In the genomic region with DNA sequence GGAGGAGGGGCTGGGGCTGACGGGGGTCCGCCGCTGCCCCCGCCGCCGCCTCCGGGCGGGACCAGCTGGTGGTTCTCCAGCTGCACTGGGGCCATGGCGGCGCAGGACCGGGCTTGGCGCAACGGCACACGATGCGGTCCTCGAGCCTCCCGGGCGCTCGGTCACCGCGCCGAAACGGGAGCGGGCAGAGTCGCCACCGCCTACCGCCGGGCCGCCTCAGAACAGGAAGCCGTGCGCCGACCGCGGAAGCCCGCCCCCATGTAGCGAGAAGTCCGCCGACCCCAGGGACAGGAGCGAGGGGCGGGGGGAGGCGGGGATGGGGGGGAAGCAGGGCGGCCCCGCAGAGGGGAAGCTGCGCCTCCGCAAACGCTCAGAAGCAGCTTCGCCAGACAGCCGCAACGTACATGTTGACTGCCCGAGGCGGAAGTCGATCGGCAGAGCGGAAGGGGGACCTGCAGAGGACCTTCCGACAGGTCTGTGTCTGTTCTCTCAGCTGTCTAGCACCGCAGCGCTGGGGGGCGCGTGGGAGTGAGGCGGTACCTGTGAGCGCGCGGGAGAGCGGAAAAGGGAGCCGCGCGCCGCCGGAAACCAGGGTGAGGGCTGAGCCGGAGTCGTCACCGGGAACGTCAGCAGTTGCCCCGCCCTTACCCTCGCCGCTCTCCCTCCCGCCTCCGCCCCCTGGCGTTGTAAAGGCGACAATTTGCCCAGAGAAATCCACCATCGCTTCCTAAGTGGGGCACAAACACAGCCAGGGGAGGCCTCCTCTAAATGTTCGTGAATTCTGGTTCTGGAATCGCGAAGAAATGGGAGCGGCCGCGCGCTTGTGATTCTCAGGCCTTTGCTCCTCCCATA, we compare ENCODE assay signal across 1 cellular context.
A peak's percentile ranks its signal among the peaks of the same experiment; 100 is the strongest.
TF ChIP-seq lines count a peak whose summit lies in the region.

A gene (minus strand): TSS at position 225 of the 852 bp plus-strand sequence. CDS start 130 bp downstream, at position 95.

TF ChIP-seq in K562, 482 proteins besides CTCF, POLR2A, EP300 and RAD21 (continued from another document and continues in another):
- TF ChIP-seq, protein P1, sequence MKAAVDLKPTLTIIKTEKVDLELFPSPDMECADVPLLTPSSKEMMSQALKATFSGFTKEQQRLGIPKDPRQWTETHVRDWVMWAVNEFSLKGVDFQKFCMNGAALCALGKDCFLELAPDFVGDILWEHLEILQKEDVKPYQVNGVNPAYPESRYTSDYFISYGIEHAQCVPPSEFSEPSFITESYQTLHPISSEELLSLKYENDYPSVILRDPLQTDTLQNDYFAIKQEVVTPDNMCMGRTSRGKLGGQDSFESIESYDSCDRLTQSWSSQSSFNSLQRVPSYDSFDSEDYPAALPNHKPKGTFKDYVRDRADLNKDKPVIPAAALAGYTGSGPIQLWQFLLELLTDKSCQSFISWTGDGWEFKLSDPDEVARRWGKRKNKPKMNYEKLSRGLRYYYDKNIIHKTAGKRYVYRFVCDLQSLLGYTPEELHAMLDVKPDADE (conservative IDR thresholded peaks at IDR 0.05; ENCODE audit: control insufficient read depth, low read depth, low read length): peak; percentile 52; the same call in 1 of the 2 replicates
- TF ChIP-seq EP400 (IDR thresholded peaks at IDR 0.05) (peak; percentile 76), ZNF561 (CRISPR knock-in tag; conservative IDR thresholded peaks at IDR 0.05) (no peak), ZFP1 (CRISPR knock-in tag; IDR thresholded peaks at IDR 0.05) (no peak), ZC3H11A (IDR thresholded peaks at IDR 0.05; ENCODE audit: low read depth, low read length) (no peak), ZNF431 (CRISPR knock-in tag; IDR thresholded peaks at IDR 0.05) (no peak), C11orf30 (IDR thresholded peaks at IDR 0.05; ENCODE audit: low read depth) (0 out of 2 replicates have a peak, but pooled peaks have one; percentile 21), CREBBP (IDR thresholded peaks at IDR 0.05; ENCODE audit: low read depth, low read length) (no peak), ZBTB7A (IDR thresholded peaks at IDR 0.05; ENCODE audit: borderline replicate concordance, control insufficient read depth, low read depth, low read length) (peak; percentile 68), ETV6 (IDR thresholded peaks at IDR 0.05; ENCODE audit: borderline replicate concordance in 1 of 2, low read depth in 2 of 2, low read length in 1 of 2) (peak in 1 of 2 experiments; percentile 79; a peak in 2 of 4 replicates), ETV6 (CRISPR knock-in tag; IDR thresholded peaks at IDR 0.05; ENCODE audit: borderline replicate concordance) (no peak), TBL1XR1 (IDR thresholded peaks at IDR 0.05; ENCODE audit: low read length in 2 of 2) (peak; percentile 44 to 60; a peak in 3 of 4 replicates), SMARCB1 (IDR thresholded peaks at IDR 0.05; ENCODE audit: insufficient read length, low read depth) (no peak), BCOR (IDR thresholded peaks at IDR 0.05) (peak; percentile 59; the same call in 1 of the 2 replicates), KLF16 (IDR thresholded peaks at IDR 0.05) (peak; percentile 62; the same call in 1 of the 2 replicates), KAT8 (IDR thresholded peaks at IDR 0.05; ENCODE audit: low read depth) (no peak), SP1 (CRISPR knock-in tag; IDR thresholded peaks at IDR 0.05) (peak; percentile 86), KLF1 (tag; IDR thresholded peaks at IDR 0.05) (no peak), POLR2B (IDR thresholded peaks at IDR 0.05; ENCODE audit: low read depth, partially characterized antibody) (peak; percentile 44), SREBF2 (CRISPR knock-in tag; IDR thresholded peaks at IDR 0.05) (no peak), RCOR1 (IDR thresholded peaks at IDR 0.05; ENCODE audit: borderline replicate concordance in 1 of 2, low read depth in 2 of 2, low read length in 2 of 2) (no peak), CBFA2T3 (IDR thresholded peaks at IDR 0.05) (peak; percentile 17; the same call in 1 of the 2 replicates), ZNF253 (CRISPR knock-in tag; conservative IDR thresholded peaks at IDR 0.05) (no peak), ESRRB (CRISPR knock-in tag; IDR thresholded peaks at IDR 0.05; ENCODE audit: borderline replicate concordance) (no peak), YY1 (IDR thresholded peaks at IDR 0.05; ENCODE audit: borderline replicate concordance in 1 of 3, control insufficient read depth in 1 of 3, extremely low read depth in 1 of 3, insufficient read depth in 3 of 3, insufficient read length in 1 of 3, insufficient replicate concordance in 2 of 3, low read depth in 1 of 3, low read length in 2 of 3) (peak in 2 of 3 experiments; percentile 48 to 63), TSC22D4 (tag; IDR thresholded peaks at IDR 0.05) (no peak), SPI1 (IDR thresholded peaks at IDR 0.05; ENCODE audit: borderline replicate concordance, low read depth, low read length) (0 out of 2 replicates have a peak, but pooled peaks have one; percentile 11), FIP1L1 (IDR thresholded peaks at IDR 0.05; ENCODE audit: low read depth, low read length, poor library complexity, severe bottlenecking) (peak; percentile 13), SRSF9 (IDR thresholded peaks at IDR 0.05; ENCODE audit: borderline replicate concordance, low read depth, low read length) (no peak), ZNF717 (CRISPR knock-in tag; IDR thresholded peaks at IDR 0.05) (no peak), ZNF778 (CRISPR knock-in tag; IDR thresholded peaks at IDR 0.05) (no peak), FUS (optimal IDR thresholded peaks at IDR 0.05; ENCODE audit: low read depth, low read length) (no peak), HLTF (IDR thresholded peaks at IDR 0.05) (no peak), PHB2 (IDR thresholded peaks at IDR 0.05; ENCODE audit: low read depth) (no peak)
- TF ChIP-seq, protein P2, sequence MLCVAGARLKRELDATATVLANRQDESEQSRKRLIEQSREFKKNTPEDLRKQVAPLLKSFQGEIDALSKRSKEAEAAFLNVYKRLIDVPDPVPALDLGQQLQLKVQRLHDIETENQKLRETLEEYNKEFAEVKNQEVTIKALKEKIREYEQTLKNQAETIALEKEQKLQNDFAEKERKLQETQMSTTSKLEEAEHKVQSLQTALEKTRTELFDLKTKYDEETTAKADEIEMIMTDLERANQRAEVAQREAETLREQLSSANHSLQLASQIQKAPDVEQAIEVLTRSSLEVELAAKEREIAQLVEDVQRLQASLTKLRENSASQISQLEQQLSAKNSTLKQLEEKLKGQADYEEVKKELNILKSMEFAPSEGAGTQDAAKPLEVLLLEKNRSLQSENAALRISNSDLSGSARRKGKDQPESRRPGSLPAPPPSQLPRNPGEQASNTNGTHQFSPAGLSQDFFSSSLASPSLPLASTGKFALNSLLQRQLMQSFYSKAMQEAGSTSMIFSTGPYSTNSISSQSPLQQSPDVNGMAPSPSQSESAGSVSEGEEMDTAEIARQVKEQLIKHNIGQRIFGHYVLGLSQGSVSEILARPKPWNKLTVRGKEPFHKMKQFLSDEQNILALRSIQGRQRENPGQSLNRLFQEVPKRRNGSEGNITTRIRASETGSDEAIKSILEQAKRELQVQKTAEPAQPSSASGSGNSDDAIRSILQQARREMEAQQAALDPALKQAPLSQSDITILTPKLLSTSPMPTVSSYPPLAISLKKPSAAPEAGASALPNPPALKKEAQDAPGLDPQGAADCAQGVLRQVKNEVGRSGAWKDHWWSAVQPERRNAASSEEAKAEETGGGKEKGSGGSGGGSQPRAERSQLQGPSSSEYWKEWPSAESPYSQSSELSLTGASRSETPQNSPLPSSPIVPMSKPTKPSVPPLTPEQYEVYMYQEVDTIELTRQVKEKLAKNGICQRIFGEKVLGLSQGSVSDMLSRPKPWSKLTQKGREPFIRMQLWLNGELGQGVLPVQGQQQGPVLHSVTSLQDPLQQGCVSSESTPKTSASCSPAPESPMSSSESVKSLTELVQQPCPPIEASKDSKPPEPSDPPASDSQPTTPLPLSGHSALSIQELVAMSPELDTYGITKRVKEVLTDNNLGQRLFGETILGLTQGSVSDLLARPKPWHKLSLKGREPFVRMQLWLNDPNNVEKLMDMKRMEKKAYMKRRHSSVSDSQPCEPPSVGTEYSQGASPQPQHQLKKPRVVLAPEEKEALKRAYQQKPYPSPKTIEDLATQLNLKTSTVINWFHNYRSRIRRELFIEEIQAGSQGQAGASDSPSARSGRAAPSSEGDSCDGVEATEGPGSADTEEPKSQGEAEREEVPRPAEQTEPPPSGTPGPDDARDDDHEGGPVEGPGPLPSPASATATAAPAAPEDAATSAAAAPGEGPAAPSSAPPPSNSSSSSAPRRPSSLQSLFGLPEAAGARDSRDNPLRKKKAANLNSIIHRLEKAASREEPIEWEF (CRISPR knock-in tag; IDR thresholded peaks at IDR 0.05): no peak
- TF ChIP-seq, protein P3, sequence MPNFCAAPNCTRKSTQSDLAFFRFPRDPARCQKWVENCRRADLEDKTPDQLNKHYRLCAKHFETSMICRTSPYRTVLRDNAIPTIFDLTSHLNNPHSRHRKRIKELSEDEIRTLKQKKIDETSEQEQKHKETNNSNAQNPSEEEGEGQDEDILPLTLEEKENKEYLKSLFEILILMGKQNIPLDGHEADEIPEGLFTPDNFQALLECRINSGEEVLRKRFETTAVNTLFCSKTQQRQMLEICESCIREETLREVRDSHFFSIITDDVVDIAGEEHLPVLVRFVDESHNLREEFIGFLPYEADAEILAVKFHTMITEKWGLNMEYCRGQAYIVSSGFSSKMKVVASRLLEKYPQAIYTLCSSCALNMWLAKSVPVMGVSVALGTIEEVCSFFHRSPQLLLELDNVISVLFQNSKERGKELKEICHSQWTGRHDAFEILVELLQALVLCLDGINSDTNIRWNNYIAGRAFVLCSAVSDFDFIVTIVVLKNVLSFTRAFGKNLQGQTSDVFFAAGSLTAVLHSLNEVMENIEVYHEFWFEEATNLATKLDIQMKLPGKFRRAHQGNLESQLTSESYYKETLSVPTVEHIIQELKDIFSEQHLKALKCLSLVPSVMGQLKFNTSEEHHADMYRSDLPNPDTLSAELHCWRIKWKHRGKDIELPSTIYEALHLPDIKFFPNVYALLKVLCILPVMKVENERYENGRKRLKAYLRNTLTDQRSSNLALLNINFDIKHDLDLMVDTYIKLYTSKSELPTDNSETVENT (CRISPR knock-in tag; IDR thresholded peaks at IDR 0.05): no peak
- TF ChIP-seq, protein P4, sequence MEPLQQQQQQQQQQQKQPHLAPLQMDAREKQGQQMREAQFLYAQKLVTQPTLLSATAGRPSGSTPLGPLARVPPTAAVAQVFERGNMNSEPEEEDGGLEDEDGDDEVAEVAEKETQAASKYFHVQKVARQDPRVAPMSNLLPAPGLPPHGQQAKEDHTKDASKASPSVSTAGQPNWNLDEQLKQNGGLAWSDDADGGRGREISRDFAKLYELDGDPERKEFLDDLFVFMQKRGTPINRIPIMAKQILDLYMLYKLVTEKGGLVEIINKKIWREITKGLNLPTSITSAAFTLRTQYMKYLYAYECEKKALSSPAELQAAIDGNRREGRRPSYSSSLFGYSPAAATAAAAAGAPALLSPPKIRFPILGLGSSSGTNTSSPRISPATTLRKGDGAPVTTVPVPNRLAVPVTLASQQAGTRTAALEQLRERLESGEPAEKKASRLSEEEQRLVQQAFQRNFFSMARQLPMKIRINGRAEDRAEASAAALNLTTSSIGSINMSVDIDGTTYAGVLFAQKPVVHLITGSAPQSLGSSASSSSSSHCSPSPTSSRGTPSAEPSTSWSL (CRISPR knock-in tag; IDR thresholded peaks at IDR 0.05; ENCODE audit: borderline replicate concordance): no peak
- TF ChIP-seq, protein P5, sequence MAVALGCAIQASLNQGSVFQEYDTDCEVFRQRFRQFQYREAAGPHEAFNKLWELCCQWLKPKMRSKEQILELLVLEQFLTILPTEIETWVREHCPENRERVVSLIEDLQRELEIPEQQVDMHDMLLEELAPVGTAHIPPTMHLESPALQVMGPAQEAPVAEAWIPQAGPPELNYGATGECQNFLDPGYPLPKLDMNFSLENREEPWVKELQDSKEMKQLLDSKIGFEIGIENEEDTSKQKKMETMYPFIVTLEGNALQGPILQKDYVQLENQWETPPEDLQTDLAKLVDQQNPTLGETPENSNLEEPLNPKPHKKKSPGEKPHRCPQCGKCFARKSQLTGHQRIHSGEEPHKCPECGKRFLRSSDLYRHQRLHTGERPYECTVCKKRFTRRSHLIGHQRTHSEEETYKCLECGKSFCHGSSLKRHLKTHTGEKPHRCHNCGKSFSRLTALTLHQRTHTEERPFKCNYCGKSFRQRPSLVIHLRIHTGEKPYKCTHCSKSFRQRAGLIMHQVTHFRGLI (CRISPR knock-in tag; IDR thresholded peaks at IDR 0.05): no peak
